Comparison of ENCODE assay signal across 17 cellular contexts in the genomic region with DNA sequence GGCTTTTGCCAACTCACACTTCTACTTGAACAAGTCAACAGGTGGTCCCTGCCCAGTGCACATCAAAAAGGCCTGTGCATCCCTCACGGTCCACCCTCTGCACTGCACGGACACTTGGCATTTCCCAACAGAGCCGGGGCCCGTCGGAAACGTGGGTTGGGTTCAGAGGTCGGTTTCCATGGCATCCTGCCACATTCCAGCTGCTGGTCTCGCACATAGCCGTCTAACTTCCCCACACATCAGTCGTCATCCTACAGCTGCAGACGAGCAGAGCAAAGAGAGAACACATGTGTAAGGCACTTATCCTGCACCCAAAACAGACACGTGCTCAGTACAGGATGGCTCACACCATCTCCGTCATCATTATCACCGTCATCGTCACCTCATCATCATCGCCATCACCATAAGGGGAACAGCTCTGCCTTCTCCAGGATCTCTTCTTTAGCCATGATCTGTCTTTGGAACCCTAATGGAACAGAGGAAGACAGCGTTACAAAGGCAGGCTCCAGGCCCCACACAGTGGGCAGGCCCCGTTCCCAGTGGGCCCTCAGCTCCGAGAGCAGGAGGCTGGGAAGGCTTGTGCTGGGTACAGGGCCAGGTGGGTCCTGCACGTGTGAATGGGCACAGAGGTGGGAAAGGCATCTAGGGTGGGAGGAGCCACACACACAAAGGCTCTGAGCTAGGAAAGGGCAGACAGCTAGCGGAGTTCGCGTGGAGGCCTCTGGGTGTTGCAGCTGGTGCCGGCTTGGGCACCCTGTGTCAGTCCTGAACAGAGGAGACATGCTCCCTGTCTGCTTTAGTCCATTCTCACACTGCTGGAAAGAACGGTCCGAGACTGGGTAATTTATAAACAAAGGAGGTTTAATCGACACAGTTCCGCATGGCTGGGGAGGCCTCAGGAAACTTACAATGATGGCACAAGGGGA.
DNase-seq lines count a peak whose midpoint lies in the region; TF ChIP-seq lines count a peak whose summit lies in the region.
"Had no signal": no experiment of that assay in that cellular context is flagged by ENCODE, and none has a peak within 500 bp of the region (broad histone marks: within the 10 kb centered on the region; RNA-seq: fewer than 3 reads in every experiment).

No MANE protein-coding gene starts in this region.

- 80 to 81% methylated on average over 27 to 28 of the region's 28 CpGs for WGBS in endodermal cell (ENCODE audit: insufficient coverage in 1 of 2, insufficient read length in 1 of 2), 2 experiments

- H3K9me3 ChIP-seq in right atrium auricular region, result no peaks in the 10 kb centered on the region
- no peaks in the 10 kb centered on the region for H3K9me3 ChIP-seq in endodermal cell (ENCODE audit: control insufficient read depth, low read length)
- no peaks in the 10 kb centered on the region for H3K9me3 ChIP-seq in neural progenitor cell (ENCODE audit: low read depth)
- H3K9me3 ChIP-seq: A549 had no signal

- H3K4me1 Mint-ChIP-seq in endodermal cell (peaks cover 7% of the 10 kb centered on the region), neural progenitor cell (peaks cover 58% of the 10 kb centered on the region), immature natural killer cell (no peaks in the 10 kb centered on the region)

- H3K4me3 ChIP-seq in right atrium auricular region (no peak overlapping the region), endodermal cell (ENCODE audit: low read length) (no peak overlapping the region), neural progenitor cell (no peak overlapping the region)
- H3K4me3 ChIP-seq: A549, SJSA1 had no signal

- H3K9me3 Mint-ChIP-seq in endodermal cell, result no peaks in the 10 kb centered on the region
- H3K9me3 Mint-ChIP-seq in neural progenitor cell, result peaks cover 4% of the 10 kb centered on the region
- H3K9me3 Mint-ChIP-seq in immature natural killer cell, result no peaks in the 10 kb centered on the region
- H3K9me3 Mint-ChIP-seq: CD4-positive, alpha-beta T cell had no signal

- intact Hi-C loops in cardiac septum (cut with DNase I), result no loop called here

- H3K36me3 Mint-ChIP-seq in endodermal cell (ENCODE audit: low read depth) (no peaks in the 10 kb centered on the region), neural progenitor cell (no peaks in the 10 kb centered on the region), immature natural killer cell (no peaks in the 10 kb centered on the region)

- H3K4me1 ChIP-seq in right atrium auricular region (peaks cover 0 to 13% of the 10 kb centered on the region in 2 donors), endodermal cell (ENCODE audit: control insufficient read depth, insufficient read depth, low read length) (no peaks in the 10 kb centered on the region), neural progenitor cell (peaks cover 31% of the 10 kb centered on the region)
- H3K4me1 ChIP-seq: A549, SJSA1 had no signal

- H3K27me3 Mint-ChIP-seq in endodermal cell (ENCODE audit: insufficient read depth) (peaks cover 55% of the 10 kb centered on the region), neural progenitor cell (ENCODE audit: insufficient read depth, low read depth) (peaks cover 6% of the 10 kb centered on the region), immature natural killer cell (ENCODE audit: low read depth in 3 of 3) (peaks cover 13 to 19% (median 18%) of the 10 kb centered on the region in 3 donors)

- H3K9ac ChIP-seq in endodermal cell (ENCODE audit: extremely low read depth, low read length, poor library complexity, severe bottlenecking), result no peak overlapping the region
- H3K9ac ChIP-seq in neural progenitor cell, result no peak overlapping the region

- H4K20me1 ChIP-seq in neural progenitor cell (ENCODE audit: low read depth), result no peaks in the 10 kb centered on the region

- no peaks in the 10 kb centered on the region for H3K36me3 ChIP-seq in right atrium auricular region
- no peaks in the 10 kb centered on the region for H3K36me3 ChIP-seq in endodermal cell (ENCODE audit: control insufficient read depth, insufficient read depth, low read length)
- no peaks in the 10 kb centered on the region for H3K36me3 ChIP-seq in neural progenitor cell
- H3K36me3 ChIP-seq: SJSA1 had no signal

- H2AFZ ChIP-seq in neural progenitor cell (replicated peaks), result no peak overlapping the region

- in situ Hi-C loops in ACHN (cut with HindIII; ENCODE audit: low pct_ligation_motif_present, low pct_unique_long_range_greater_than_20kb, low sequenced_read_pairs), result no loop called here

- H3K27me3 ChIP-seq in right atrium auricular region (peaks cover 3 to 12% of the 10 kb centered on the region in 2 donors), endodermal cell (ENCODE audit: control insufficient read depth, insufficient read depth, low read length, poor library complexity, severe bottlenecking) (peaks cover 38% of the 10 kb centered on the region), neural progenitor cell (peaks cover 62% of the 10 kb centered on the region)

- H3K27ac ChIP-seq in right atrium auricular region (no peak overlapping the region), endodermal cell (ENCODE audit: low read depth, low read length) (no peak overlapping the region), neural progenitor cell (no peak overlapping the region)
- H3K27ac ChIP-seq: A549, SJSA1 had no signal

- H3F3A ChIP-seq in neural progenitor cell (ENCODE audit: low read depth), result peaks cover 39% of the 10 kb centered on the region

- no peaks in the 10 kb centered on the region for H3K79me2 ChIP-seq in neural progenitor cell (ENCODE audit: low read depth)

- DNase-seq in right atrium auricular region (ENCODE audit: low spot score) (peak; percentile 54), cardiac septum (ENCODE audit: low spot score) (no peak), endodermal cell (peak; percentile 63), neural progenitor cell (ENCODE audit: low spot score) (no peak), NOMO-1 (lab: John Stamatoyannopoulos, UW; ENCODE audit: unreplicated experiment in 2 of 2) (no peak), DMS114 treated with DMSO at 0.1 percent for 48 hours (lab: John Stamatoyannopoulos, UW; ENCODE audit: unreplicated experiment) (no peak), ACHN (no peak), immature natural killer cell (no peak)
- DNase-seq: CD4-positive, alpha-beta T cell; DMS79 treated with DMSO at 0.1 percent for 48 hours; Karpas-422; MM.1S; NCI-H187 treated with DMSO at 0.1 percent for 48 hours; NCI-H526; OCI-M1 had no signal

- H3K27ac Mint-ChIP-seq in endodermal cell, result no peak overlapping the region
- H3K27ac Mint-ChIP-seq in neural progenitor cell, result peak overlapping the region; percentile 58
- no peak overlapping the region for H3K27ac Mint-ChIP-seq in immature natural killer cell
- H3K27ac Mint-ChIP-seq: CD4-positive, alpha-beta T cell had no signal

- TF ChIP-seq CTCF in right atrium auricular region (IDR thresholded peaks at IDR 0.05), result no peak
- no peak for TF ChIP-seq CTCF in endodermal cell (conservative IDR thresholded peaks at IDR 0.05)
- no peak for TF ChIP-seq CTCF in neural progenitor cell (IDR thresholded peaks at IDR 0.05)

- H3K4me3 Mint-ChIP-seq in endodermal cell (no peak overlapping the region), neural progenitor cell (no peak overlapping the region), immature natural killer cell (no peak overlapping the region)
- H3K4me3 Mint-ChIP-seq: CD4-positive, alpha-beta T cell had no signal

- no peak overlapping the region for H3K4me2 ChIP-seq in neural progenitor cell
- H3K4me2 ChIP-seq: A549 had no signal

Comparison
In these comparisons a context has a peak if more than half of its experiments do, and no peak if none do; other contexts are left out.
1. DNase-seq: peak in right atrium auricular region (single experiment) and endodermal cell (single experiment); none in cardiac septum (single experiment), neural progenitor cell (single experiment), NOMO-1 (0 of 2), DMS114 treated with DMSO at 0.1 percent for 48 hours (single experiment), ACHN (single experiment) and immature natural killer cell (0 of 3).